10 cellular contexts compared by ENCODE assay signal in the genomic region with DNA sequence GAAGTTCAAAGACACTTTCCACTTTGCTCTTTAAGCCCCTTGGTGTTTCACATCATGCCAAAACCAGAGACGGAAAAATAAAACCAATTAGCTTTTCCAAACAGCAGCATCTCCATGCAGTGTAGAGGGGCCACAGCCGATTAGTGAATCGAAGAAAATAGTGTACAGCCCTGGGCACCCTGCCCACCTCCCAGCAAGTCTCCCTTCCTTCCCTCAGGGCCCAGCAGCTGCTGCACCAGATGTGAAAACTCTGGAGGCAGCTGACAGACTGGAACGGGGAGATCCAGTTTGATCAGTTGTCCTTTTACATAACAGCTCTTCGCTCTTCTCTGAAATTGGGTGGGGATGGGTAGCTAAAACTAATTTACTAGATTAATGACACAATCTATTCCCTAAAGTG. TPM values are rescaled to one million over a fixed set of nuclear protein-coding genes. Genes with fewer than 3 reads are reported as not detected.
DNase-seq lines count a peak whose midpoint lies in the region; ATAC-seq and TF ChIP-seq lines count a peak whose summit lies in the region.
"Had no signal": no experiment of that assay in that cellular context is flagged by ENCODE, and none has a peak within 500 bp of the region (broad histone marks: within the 10 kb centered on the region; RNA-seq: fewer than 3 reads in every experiment).

No MANE protein-coding gene starts in this region.

- no peak for TF ChIP-seq RAD21 in IMR-90 (IDR thresholded peaks at IDR 0.05; ENCODE audit: low read length)

- H3K36me3 Mint-ChIP-seq in naive thymus-derived CD4-positive, alpha-beta T cell: peaks cover 2 to 31% (median 16%) of the 10 kb centered on the region in 5 donors

- POLR2A ChIA-PET in IMR-90 (lab: Charles Lee; ENCODE audit: unreplicated experiment) (no interaction called here), HEK293T (lab: Yijun Ruan, JAX) (interaction anchor here (1.1 kb wide), 1 partner anchor 19 kb away, joined by 3 read pairs; no protein-coding TSS in a partner anchor)
- POLR2A ChIA-PET in naive thymus-derived CD4-positive, alpha-beta T cell (lab: Charles Lee): no interaction called here

- no peak overlapping the region for H3K9ac ChIP-seq in IMR-90 (ENCODE audit: low read depth, low read length)

- H3K4ac ChIP-seq in IMR-90 (ENCODE audit: low read depth, low read length): no peak overlapping the region

- H3K4me3 ChIP-seq in IMR-90 (ENCODE audit: insufficient read depth, low read depth, low read length) (no peak overlapping the region), esophagus (ENCODE audit: low read depth in 1 of 2, low read length in 2 of 2) (no peak overlapping the region)
- no peak overlapping the region for H3K4me3 ChIP-seq in naive thymus-derived CD4-positive, alpha-beta T cell (ENCODE audit: low read length)
- H3K4me3 ChIP-seq: GM12878 had no signal

- H3K9me3 ChIP-seq in IMR-90 (ENCODE audit: control insufficient read depth, insufficient read depth, low read length) (no peaks in the 10 kb centered on the region), esophagus (ENCODE audit: control insufficient read depth in 2 of 2, insufficient read depth in 1 of 2, low read depth in 1 of 2, low read length in 1 of 2) (no peaks in the 10 kb centered on the region)
- no peaks in the 10 kb centered on the region for H3K9me3 ChIP-seq in naive thymus-derived CD4-positive, alpha-beta T cell (ENCODE audit: control insufficient read depth in 2 of 3, low read length in 3 of 3)

- H2BK20ac ChIP-seq in IMR-90 (ENCODE audit: low read depth, low read length): no peak overlapping the region

- no CpG with 5 or more reads among the region's 5 CpGs for WGBS in IMR-90 (ENCODE audit: extremely low coverage in 2 of 2, insufficient read length in 1 of 2), 2 experiments
- whole genome bisulfite sequencing in esophagus, 2 donors: 31 to 42% methylated on average over 5 of the region's 5 CpGs

- intact Hi-C loops in IMR-90 (cut with micrococcal nuclease): no loop called here
- intact Hi-C loops in naive thymus-derived CD4-positive, alpha-beta T cell (cut with micrococcal nuclease): no loop called here

- H3K18ac ChIP-seq in IMR-90 (ENCODE audit: low read depth, low read length): no peak overlapping the region

- H3K27me3 Mint-ChIP-seq in naive thymus-derived CD4-positive, alpha-beta T cell: no peaks in the 10 kb centered on the region

- H2BK120ac ChIP-seq in IMR-90 (ENCODE audit: low read depth, low read length): no peak overlapping the region

- H3K36me3 ChIP-seq in IMR-90 (ENCODE audit: control insufficient read depth, insufficient read depth, low read length): peaks cover 23% of the 10 kb centered on the region
- peaks cover 9 to 15% of the 10 kb centered on the region in 2 donors for H3K36me3 ChIP-seq in esophagus (ENCODE audit: control insufficient read depth in 2 of 2, insufficient read depth in 2 of 2, low read length in 1 of 2)
- H3K36me3 ChIP-seq in naive thymus-derived CD4-positive, alpha-beta T cell (ENCODE audit: control insufficient read depth in 2 of 3, insufficient read depth in 3 of 3, low read length in 3 of 3): peaks cover 0 to 40% (median 5%) of the 10 kb centered on the region in 3 experiments

- peaks cover 36% of the 10 kb centered on the region for H4K20me1 ChIP-seq in IMR-90 (ENCODE audit: insufficient read depth, low read length)

- peaks cover 11% of the 10 kb centered on the region for H3K9me1 ChIP-seq in IMR-90 (ENCODE audit: insufficient read depth, low read length)

- no peak for TF ChIP-seq POLR2A in IMR-90 (IDR thresholded peaks at IDR 0.05; ENCODE audit: low read depth, low read length)

- ATAC-seq in IMR-90 (ENCODE audit: low read depth) (no peak; the same call in 1 of the 2 replicates), GM19455 (IDR thresholded peaks at IDR 0.05; ENCODE audit: unreplicated experiment) (no peak), GM19463 (IDR thresholded peaks at IDR 0.05; ENCODE audit: unreplicated experiment) (no peak)
- no peak for ATAC-seq in naive thymus-derived CD4-positive, alpha-beta T cell
- ATAC-seq: GM12878 had no signal

- no peak overlapping the region for H3K27ac ChIP-seq in IMR-90 (ENCODE audit: insufficient read depth, low read length)
- peak overlapping the region; percentile 15 to 23 for H3K27ac ChIP-seq in esophagus (ENCODE audit: low read depth in 2 of 2, low read length in 1 of 2)
- H3K27ac ChIP-seq in naive thymus-derived CD4-positive, alpha-beta T cell (ENCODE audit: low read depth, low read length): no peak overlapping the region

- H2AFZ ChIP-seq in IMR-90 (replicated peaks; ENCODE audit: low read length, poor library complexity): no peak overlapping the region

- H3K79me1 ChIP-seq in IMR-90 (ENCODE audit: low read depth in 1 of 2, low read length in 2 of 2): peaks cover 11 to 57% of the 10 kb centered on the region in 2 experiments; a peak in 3 of 4 replicates

- H3K4me3 Mint-ChIP-seq in naive thymus-derived CD4-positive, alpha-beta T cell: no peak overlapping the region
- H3K4me3 Mint-ChIP-seq: neural crest cell had no signal

- H3K9me3 Mint-ChIP-seq in naive thymus-derived CD4-positive, alpha-beta T cell: no peaks in the 10 kb centered on the region
- H3K9me3 Mint-ChIP-seq: neural crest cell had no signal

- H3K4me2 ChIP-seq in IMR-90 (ENCODE audit: low read depth, low read length): no peak overlapping the region

- CTCF ChIA-PET in IMR-90 (lab: Yijun Ruan, JAX): interaction anchor here (0.7 to 0.9 kb wide), 4 partner anchors 9 to 317 kb away, joined by 3 to 4 read pairs (median 4); no protein-coding TSS in a partner anchor
- CTCF ChIA-PET in naive thymus-derived CD4-positive, alpha-beta T cell (lab: Charles Lee): no interaction called here
- CTCF ChIA-PET in HEK293T (lab: Yijun Ruan, JAX): interaction anchor here (0.6 to 1.1 kb wide), 2 partner anchors 34 to 353 kb away, joined by 3 to 6 read pairs; no protein-coding TSS in a partner anchor

- H4K5ac ChIP-seq in IMR-90 (ENCODE audit: low read depth, low read length): no peak overlapping the region

- H4K8ac ChIP-seq in IMR-90 (ENCODE audit: low read depth in 2 of 2, low read length in 2 of 2): no peak overlapping the region

- in situ Hi-C loops in IMR-90 (cut with MboI; ENCODE audit: low sequenced_read_pairs): no loop called here

- H3K23ac ChIP-seq in IMR-90 (ENCODE audit: low read depth, low read length): no peak overlapping the region

- DNase-seq in AG09319 (ENCODE audit: extremely low read depth, low read depth) (peak; percentile 19), IMR-90 (peak; percentile 43), HEK293T (ENCODE audit: extremely low spot score) (no peak), DMS53 (lab: John Stamatoyannopoulos, UW) (no peak)
- no peak for DNase-seq in naive thymus-derived CD4-positive, alpha-beta T cell

- no peak overlapping the region for H3K56ac ChIP-seq in IMR-90 (ENCODE audit: extremely low read depth, insufficient read depth, low read length)

- H2AK9ac ChIP-seq in IMR-90 (replicated peaks; ENCODE audit: low read depth, low read length, poor library complexity): no peak overlapping the region

- TF ChIP-seq CTCF in AG09319 (IDR thresholded peaks at IDR 0.05; ENCODE audit: low read depth, low read length) (no peak), IMR-90 (conservative IDR thresholded peaks at IDR 0.05; ENCODE audit: low read depth, low read length) (no peak)

- peaks cover 0 to 9% (median 3%) of the 10 kb centered on the region in 7 donors for H3K4me1 Mint-ChIP-seq in naive thymus-derived CD4-positive, alpha-beta T cell

- dilution Hi-C loops in IMR-90 (cut with HindIII; ENCODE audit: low sequenced_read_pairs, unreplicated experiment): no loop called here

- no peak overlapping the region for H4K91ac ChIP-seq in IMR-90 (ENCODE audit: insufficient read depth, low read depth, low read length)

- no peak overlapping the region for H2BK15ac ChIP-seq in IMR-90 (ENCODE audit: low read depth, low read length)

- H3K4me1 ChIP-seq in IMR-90 (ENCODE audit: control insufficient read depth, insufficient read depth, low read length) (peaks cover 9% of the 10 kb centered on the region; the same call in 1 of the 2 replicates), esophagus (ENCODE audit: control insufficient read depth in 2 of 2, insufficient read depth in 2 of 2, low read length in 1 of 2) (peaks cover 8 to 23% of the 10 kb centered on the region in 2 donors)
- no peaks in the 10 kb centered on the region for H3K4me1 ChIP-seq in naive thymus-derived CD4-positive, alpha-beta T cell (ENCODE audit: control insufficient read depth in 2 of 2, insufficient read depth in 2 of 2, low read length in 2 of 2)

- BruUV-seq in IMR-90 (replicated peaks; lab: Mats Ljungman, UMichigan): no TSS peak

- peak overlapping the region in 5 of 9 donors; percentile 2 to 62 (median 31) for H3K27ac Mint-ChIP-seq in naive thymus-derived CD4-positive, alpha-beta T cell

- H3K27me3 ChIP-seq in IMR-90 (ENCODE audit: control insufficient read depth, insufficient read depth, low read length) (no peaks in the 10 kb centered on the region), esophagus (ENCODE audit: control insufficient read depth in 1 of 2, insufficient read depth in 2 of 2, low read length in 2 of 2) (no peaks in the 10 kb centered on the region)
- no peaks in the 10 kb centered on the region for H3K27me3 ChIP-seq in naive thymus-derived CD4-positive, alpha-beta T cell (ENCODE audit: control insufficient read depth in 2 of 2, insufficient read depth in 2 of 2, low read length in 2 of 2)

- no peak overlapping the region for H3K14ac ChIP-seq in IMR-90 (replicated peaks; ENCODE audit: low read depth, low read length)

- no peak overlapping the region for H2BK5ac ChIP-seq in IMR-90 (ENCODE audit: low read depth, low read length, poor library complexity, severe bottlenecking)

- H2AK5ac ChIP-seq in IMR-90 (ENCODE audit: low read depth, low read length): no peak overlapping the region

TF ChIP-seq in IMR-90, 13 proteins besides CTCF, POLR2A, EP300 and RAD21 (continues in another document):
- TF ChIP-seq MAZ (IDR thresholded peaks at IDR 0.05; ENCODE audit: borderline replicate concordance, low read depth, low read length): no peak

TF ChIP-seq in HEK293T, 16 proteins besides CTCF, POLR2A, EP300 and RAD21 (continues in another document):
- TF ChIP-seq NFRKB (IDR thresholded peaks at IDR 0.05) (no peak), CTBP1 (IDR thresholded peaks at IDR 0.05; ENCODE audit: borderline replicate concordance) (no peak), FOXA1 (IDR thresholded peaks at IDR 0.05) (no peak)

RNA-seq across cellular contexts. Expression of a gene that starts 19.3 kb away (rescaled TPM):
- total RNA-seq in IMR-90 (2012; rRNA removed): 19.2 and 19.9 TPM in 2 replicates
- 44.7 and 57.6 TPM in 2 replicates for polyA plus RNA-seq in IMR-90 (2012; rRNA removed)
- 38.0 and 64.3 TPM in 2 replicates for polyA plus RNA-seq in IMR-90 (2012; cell fraction: cytosol; rRNA removed)
- polyA plus RNA-seq in IMR-90 (2012; cell fraction: nucleus; rRNA removed; ENCODE audit: low replicate concordance): 17.1 and 33.2 TPM in 2 replicates
- polyA plus RNA-seq in esophagus: 10 to 100 TPM; 28.0 TPM
- total RNA-seq in naive thymus-derived CD4-positive, alpha-beta T cell: 10 to 100 TPM; 11.7 to 22.9 (median 19.3) TPM
- 10 to 100 TPM; 23.5 to 47.9 TPM for polyA plus RNA-seq in naive thymus-derived CD4-positive, alpha-beta T cell

RNA-seq across cellular contexts. Expression of a gene that starts 58.5 kb away (rescaled TPM):
- 0.56 and 0.90 TPM in 2 replicates for total RNA-seq in IMR-90 (2012; rRNA removed)
- 4.1 and 4.3 TPM in 2 replicates for polyA plus RNA-seq in IMR-90 (2012; rRNA removed)
- 2.2 and 5.3 TPM in 2 replicates for polyA plus RNA-seq in IMR-90 (2012; cell fraction: cytosol; rRNA removed)
- polyA plus RNA-seq in IMR-90 (2012; cell fraction: nucleus; rRNA removed; ENCODE audit: low replicate concordance): 4.7 and 7.3 TPM in 2 replicates
- 1 to 10 TPM; 2.3 to 3.2 TPM for polyA plus RNA-seq in esophagus
- total RNA-seq in naive thymus-derived CD4-positive, alpha-beta T cell: 10 to 100 TPM in 2 of 5 experiments, 1 to 10 TPM in 3; 2.5 to 11.1 (median 8.9) TPM
- polyA plus RNA-seq in naive thymus-derived CD4-positive, alpha-beta T cell: 1 to 10 TPM; 1.7 to 2.9 TPM

Comparison
In these comparisons a context has a peak if more than half of its experiments do, and no peak if none do; other contexts are left out.
1. DNase-seq: peak in AG09319 (single experiment) and IMR-90 (single experiment); none in naive thymus-derived CD4-positive, alpha-beta T cell (0 of 9), HEK293T (single experiment) and DMS53 (single experiment).
2. H3K27ac ChIP-seq: peak in esophagus (2 of 2); none in IMR-90 (single experiment) and naive thymus-derived CD4-positive, alpha-beta T cell (single experiment).